ENCODE assay signal across 23 cellular contexts in genomic region chr13:111243981-111244380, GRCh38.
"Had no signal": no experiment of that assay in that cellular context is flagged by ENCODE, and none has a peak within 500 bp of the region (broad histone marks: within the 10 kb centered on the region; RNA-seq: fewer than 3 reads in every experiment).

No MANE protein-coding gene starts in this region.

- H3K27ac ChIP-seq: colonic mucosa, coronary artery, epithelial cell of prostate, esophagus muscularis mucosa, esophagus squamous epithelium, foreskin keratinocyte, gastrocnemius medialis, gastroesophageal sphincter, heart left ventricle, heart right ventricle had no signal

- ATAC-seq: effector memory CD8-positive, alpha-beta T cell; esophagus mucosa; foreskin keratinocyte; gastrocnemius medialis; gastroesophageal sphincter; heart left ventricle; heart right ventricle had no signal

- H3K9me3 ChIP-seq: colonic mucosa, esophagus muscularis mucosa, esophagus squamous epithelium, gastrocnemius medialis, gastroesophageal sphincter, heart left ventricle, heart right ventricle had no signal

- H3K4me1 ChIP-seq: colonic mucosa, foreskin keratinocyte had no signal

- H3K4me3 ChIP-seq: colonic mucosa, coronary artery, esophagus muscularis mucosa, esophagus squamous epithelium, gastrocnemius medialis, gastroesophageal sphincter, heart left ventricle, heart right ventricle had no signal

- H3K36me3 ChIP-seq: colonic mucosa had no signal

- H3K27me3 ChIP-seq: colonic mucosa, dorsolateral prefrontal cortex, esophagus muscularis mucosa, esophagus squamous epithelium, foreskin keratinocyte, gastrocnemius medialis, gastroesophageal sphincter, heart left ventricle, heart right ventricle had no signal

- DNase-seq: colonic mucosa; cortex of kidney; dermis blood vessel endothelial cell; dorsolateral prefrontal cortex; effector CD4-positive, alpha-beta T cell; effector CD8-positive, alpha-beta T cell; effector memory CD4-positive, alpha-beta T cell; effector memory CD8-positive, alpha-beta T cell; endodermal cell; erythroblast; esophagus squamous epithelium; foreskin fibroblast; foreskin keratinocyte; foreskin melanocyte; gastrocnemius medialis; glutamatergic neuron; heart left ventricle; heart right ventricle had no signal
